14 cellular contexts compared by ENCODE assay signal in genomic region chr18:44917865-44918476, GRCh38.
A peak's percentile ranks its signal among the peaks of the same experiment; 100 is the strongest.
DNase-seq lines count a peak whose midpoint lies in the region; ATAC-seq and TF ChIP-seq lines count a peak whose summit lies in the region.
"Had no signal": no experiment of that assay in that cellular context is flagged by ENCODE, and none has a peak within 500 bp of the region (broad histone marks: within the 10 kb centered on the region; RNA-seq: fewer than 3 reads in every experiment).

No MANE protein-coding gene starts in this region.

- H3K9me2 ChIP-seq in PC-9 (ENCODE audit: insufficient read depth): no peaks in the 10 kb centered on the region

- no peaks in the 10 kb centered on the region for H3K79me2 ChIP-seq in PC-9 (ENCODE audit: low read depth)

- no peak for TF ChIP-seq CTCF in fibroblast of villous mesenchyme (IDR thresholded peaks at IDR 0.05; ENCODE audit: insufficient read depth, low read depth, low read length)
- TF ChIP-seq CTCF in stomach (IDR thresholded peaks at IDR 0.05): no peak
- TF ChIP-seq CTCF in PC-9 (conservative IDR thresholded peaks at IDR 0.05): no peak

- DNase-seq in HuH-7.5 (ENCODE audit: low spot score): peak; percentile 54
- peak; percentile 15 for DNase-seq in fibroblast of villous mesenchyme (ENCODE audit: low read depth)
- peak; percentile 51 for DNase-seq in mucosa of gallbladder (ENCODE audit: low spot score)
- peak; percentile 71 for DNase-seq in stomach
- DNase-seq in PC-9: no peak
- no peak for DNase-seq in T-helper 9 cell
- DNase-seq: glutamatergic neuron, NCI-H1436, NCI-H2227 treated with DMSO at 0.1 percent for 48 hours had no signal

- no peaks in the 10 kb centered on the region for H3K9me3 ChIP-seq in stomach
- H3K9me3 ChIP-seq in PC-9 (ENCODE audit: insufficient read depth, low read depth): no peaks in the 10 kb centered on the region

- no peaks in the 10 kb centered on the region for H4K20me1 ChIP-seq in PC-9 (ENCODE audit: insufficient read depth)

- TF ChIP-seq POLR2A in stomach (IDR thresholded peaks at IDR 0.05): no peak

- H2AFZ ChIP-seq in PC-9: no peak overlapping the region

- H3K27me3 ChIP-seq in stomach: no peaks in the 10 kb centered on the region
- H3K27me3 ChIP-seq in PC-9 (ENCODE audit: insufficient read depth, low read depth): no peaks in the 10 kb centered on the region

- H3K4me3 ChIP-seq in fibroblast of villous mesenchyme (ENCODE audit: low read depth, low read length): no peak overlapping the region
- no peak overlapping the region for H3K4me3 ChIP-seq in stomach
- H3K4me3 ChIP-seq in PC-9: no peak overlapping the region
- H3K4me3 ChIP-seq: GM12878 had no signal

- no TSS peak for BruUV-seq in PC-9 (replicated peaks; lab: Mats Ljungman, UMichigan)

- WGBS in stomach, 5 donors: 42 to 55% (median 49%) methylated on average over 10 of the region's 10 CpGs

- peak overlapping the region; percentile 50 to 86 (median 70) for H3K27ac ChIP-seq in stomach
- no peak overlapping the region for H3K27ac ChIP-seq in PC-9

- ATAC-seq in HG03196 (IDR thresholded peaks at IDR 0.05; ENCODE audit: unreplicated experiment) (no peak), HG02759 (IDR thresholded peaks at IDR 0.05; ENCODE audit: unreplicated experiment) (no peak)
- ATAC-seq: GM12878; stimulated activated effector memory CD8-positive, alpha-beta T cell treated with anti-CD3 and anti-CD28 coated beads, Interleukin-12 subunit alpha, Interleukin-12 subunit beta, amount 100 ng/mL, for 72 hours; WTC11 had no signal

- H3K36me3 ChIP-seq in stomach (no peaks in the 10 kb centered on the region), PC-9 (ENCODE audit: low read depth) (no peaks in the 10 kb centered on the region)

- H3K4me2 ChIP-seq in PC-9: no peak overlapping the region

- no peaks in the 10 kb centered on the region for H3F3A ChIP-seq in PC-9 (ENCODE audit: insufficient read depth, low read depth)

- POLR2A ChIA-PET in PC-9 (lab: Charles Lee; ENCODE audit: unreplicated experiment): no interaction called here

- CTCF ChIA-PET in PC-9 (lab: Charles Lee): no interaction called here

- intact Hi-C loops in stomach (cut with DNase I; ENCODE audit: low total_unique reads): no loop called here
- intact Hi-C loops in PC-9 (cut with micrococcal nuclease; ENCODE audit: unreplicated experiment): no loop called here

- no peak for TF ChIP-seq EP300 in stomach (IDR thresholded peaks at IDR 0.05)

- H3K4me1 ChIP-seq in stomach: peaks cover 31 to 63% (median 46%) of the 10 kb centered on the region in 4 donors
- no peaks in the 10 kb centered on the region for H3K4me1 ChIP-seq in PC-9 (replicated peaks; ENCODE audit: insufficient read depth)

Comparison
In these comparisons a context has a peak if more than half of its experiments do, and no peak if none do; other contexts are left out.
1. DNase-seq: peak in HuH-7.5 (single experiment), fibroblast of villous mesenchyme (single experiment), mucosa of gallbladder (single experiment) and stomach (single experiment); none in PC-9 (0 of 2) and T-helper 9 cell (single experiment).